Comparison of ENCODE assay signal across 16 cellular contexts in the genomic region with DNA sequence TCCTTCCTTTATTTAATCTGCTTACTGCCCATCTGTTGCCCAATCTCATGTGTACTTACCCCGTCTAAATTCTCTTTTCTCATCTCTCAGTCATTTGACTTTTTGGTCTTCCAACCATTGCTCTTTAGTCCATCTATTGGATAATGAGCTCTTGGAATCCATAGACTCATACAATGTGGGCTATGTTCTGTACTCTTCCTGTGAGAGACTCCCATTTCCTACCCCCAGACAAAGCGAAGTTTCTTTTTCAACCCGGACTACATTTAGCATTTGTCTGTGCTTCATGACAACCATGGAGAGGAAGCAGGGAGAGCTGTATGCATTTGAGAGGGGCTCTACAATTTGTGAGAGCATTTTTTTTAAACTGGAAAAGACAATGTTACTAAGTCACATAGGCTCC. TPM values are rescaled to one million over a fixed set of nuclear protein-coding genes. Genes with fewer than 3 reads are reported as not detected.
"Had no signal": no experiment of that assay in that cellular context is flagged by ENCODE, and none has a peak within 500 bp of the region (broad histone marks: within the 10 kb centered on the region; RNA-seq: fewer than 3 reads in every experiment).

No MANE protein-coding gene starts in this region.

- H3K27me3 ChIP-seq: esophagus muscularis mucosa, sigmoid colon, transverse colon had no signal

- H3K4me3 ChIP-seq: coronary artery, esophagus muscularis mucosa, sigmoid colon, transverse colon had no signal

- H3K36me3 ChIP-seq: esophagus muscularis mucosa, sigmoid colon, transverse colon had no signal

- H3K36me3 Mint-ChIP-seq: activated naive CD8-positive, alpha-beta T cell treated with anti-CD3 and anti-CD28 coated beads, Interleukin-2, amount 10 ng/mL, durations not matched to agents 7 days and 5 days; brain; mesothelial cell of epicardium; stimulated activated effector memory CD8-positive, alpha-beta T cell treated with anti-CD3 and anti-CD28 coated beads, Interleukin-12 subunit alpha, Interleukin-12 subunit beta, amount 100 ng/mL, for 72 hours had no signal

- ATAC-seq: left ventricle myocardium superior; stimulated activated effector memory CD8-positive, alpha-beta T cell treated with anti-CD3 and anti-CD28 coated beads, Interleukin-12 subunit alpha, Interleukin-12 subunit beta, amount 100 ng/mL, for 72 hours had no signal

- H3K27ac Mint-ChIP-seq: activated naive CD8-positive, alpha-beta T cell treated with anti-CD3 and anti-CD28 coated beads, Interleukin-2, amount 10 ng/mL, durations not matched to agents 7 days and 5 days; mesothelial cell of epicardium; nephron progenitor cell; stimulated activated effector memory CD8-positive, alpha-beta T cell treated with anti-CD3 and anti-CD28 coated beads, Interleukin-12 subunit alpha, Interleukin-12 subunit beta, amount 100 ng/mL, for 72 hours had no signal

- H3K4me1 Mint-ChIP-seq: central memory CD8-positive, alpha-beta T cell had no signal

- DNase-seq: activated CD4-positive, alpha-beta T cell treated with anti-CD3 and anti-CD28 coated beads, Interleukin-2, amount 50 U/mL, for 4 hours; activated CD4-positive, CD25-positive, alpha-beta regulatory T cell treated with anti-CD3 and anti-CD28 coated beads, Interleukin-2, amount 50 U/mL, for 72 hours; activated naive CD4-positive, alpha-beta T cell; activated naive CD8-positive, alpha-beta T cell treated with anti-CD3 and anti-CD28 coated beads, Interleukin-2, amount 10 ng/mL, durations not matched to agents 7 days and 5 days; activated T-cell treated with anti-CD3 and anti-CD28 coated beads for 4 hours; left ventricle myocardium superior; nephron progenitor cell; sigmoid colon; stimulated activated CD4-positive, alpha-beta T cell treated with anti-CD3 and anti-CD28 coated beads, Interleukin-12 subunit alpha, Interleukin-12 subunit beta, amount 100 ng/mL, for 4 hours; transverse colon had no signal

- H3K9me3 Mint-ChIP-seq: brain, mesothelial cell of epicardium, nephron progenitor cell had no signal

- H3K4me3 Mint-ChIP-seq: activated naive CD8-positive, alpha-beta T cell treated with anti-CD3 and anti-CD28 coated beads, Interleukin-2, amount 10 ng/mL, durations not matched to agents 7 days and 5 days; central memory CD8-positive, alpha-beta T cell; mesothelial cell of epicardium; nephron progenitor cell; stimulated activated effector memory CD8-positive, alpha-beta T cell treated with anti-CD3 and anti-CD28 coated beads, Interleukin-12 subunit alpha, Interleukin-12 subunit beta, amount 100 ng/mL, for 72 hours had no signal

- H3K9me3 ChIP-seq: esophagus muscularis mucosa, sigmoid colon, transverse colon had no signal

RNA-seq across cellular contexts. Expression of a gene that starts 4.0 kb away (rescaled TPM):
- total RNA-seq: activated naive CD8-positive, alpha-beta T cell treated with anti-CD3 and anti-CD28 coated beads, Interleukin-2, amount 10 ng/mL, durations not matched to agents 7 days and 5 days had no signal
